ENCODE assay signal across 11 cellular contexts in the genomic region with DNA sequence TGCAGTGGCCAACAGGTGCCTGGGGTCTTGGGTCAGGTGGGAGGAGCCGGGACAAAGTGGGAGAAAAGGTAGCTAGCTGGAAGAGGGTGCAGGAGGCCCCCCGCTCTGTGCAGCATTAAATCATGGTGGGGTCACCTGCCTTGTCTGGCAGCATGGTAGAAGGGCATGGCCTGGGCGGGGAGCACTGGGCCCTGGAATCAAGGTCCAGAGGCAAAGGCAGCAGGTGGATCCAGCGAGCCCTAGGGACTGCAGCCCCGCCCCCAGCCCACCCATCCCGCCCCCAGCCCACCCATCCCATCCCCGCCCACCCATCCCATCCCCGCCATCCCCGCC. TPM values are rescaled to one million over a fixed set of nuclear protein-coding genes. Genes with fewer than 3 reads are reported as not detected.
A peak's percentile ranks its signal among the peaks of the same experiment; 100 is the strongest.
DNase-seq lines count a peak whose midpoint lies in the region; ATAC-seq and TF ChIP-seq lines count a peak whose summit lies in the region.
"Had no signal": no experiment of that assay in that cellular context is flagged by ENCODE, and none has a peak within 500 bp of the region (broad histone marks: within the 10 kb centered on the region; RNA-seq: fewer than 3 reads in every experiment).

No MANE protein-coding gene starts in this region.

- H3K27me3 Mint-ChIP-seq in activated T-cell treated with anti-CD3 and anti-CD28 coated beads, Interleukin-2, amount 50 U/mL, for 72 hours (ENCODE audit: low read depth), result no peaks in the 10 kb centered on the region
- H3K27me3 Mint-ChIP-seq in endodermal cell (ENCODE audit: insufficient read depth), result peaks cover 21% of the 10 kb centered on the region
- no peaks in the 10 kb centered on the region for H3K27me3 Mint-ChIP-seq in stimulated activated memory B cell treated with anti-CD40 and anti-IgM and Interleukin-4, amounts not matched to agents 10 μg/mL and 1 μg/mL and 100 μg/mL, for 72 hours

- 88 to 90% methylated on average over 1 to 3 of the region's 9 CpGs for WGBS in endodermal cell (ENCODE audit: insufficient coverage in 1 of 2, insufficient read length in 1 of 2), 2 experiments

- H3F3A ChIP-seq in OCI-LY1 (ENCODE audit: insufficient read depth, low read length), result no peaks in the 10 kb centered on the region

- no peaks in the 10 kb centered on the region for H4K20me1 ChIP-seq in OCI-LY1 (ENCODE audit: insufficient read depth, low read length)

- H3K79me2 ChIP-seq in OCI-LY1 (ENCODE audit: insufficient read depth, low read length), result no peaks in the 10 kb centered on the region

- H3K27me3 ChIP-seq in OCI-LY1 (ENCODE audit: insufficient read depth, low read length) (peaks cover 12% of the 10 kb centered on the region; the same call in 1 of the 2 replicates), endodermal cell (ENCODE audit: control insufficient read depth, insufficient read depth, low read length, poor library complexity, severe bottlenecking) (no peaks in the 10 kb centered on the region)
- H3K27me3 ChIP-seq: uterus had no signal

- no peaks in the 10 kb centered on the region for H3K9me2 ChIP-seq in OCI-LY1 (ENCODE audit: low read depth, low read length)

- H3K27ac ChIP-seq in OCI-LY1 (ENCODE audit: low read depth, low read length, poor library complexity, severe bottlenecking), result no peak overlapping the region
- no peak overlapping the region for H3K27ac ChIP-seq in endodermal cell (ENCODE audit: low read depth, low read length)

- peak overlapping the region; percentile 34; the same call in 1 of the 2 replicates for H3K4me2 ChIP-seq in OCI-LY1 (ENCODE audit: low read length)

- H3K9ac ChIP-seq in OCI-LY1 (ENCODE audit: low read length) (no peak overlapping the region), endodermal cell (ENCODE audit: extremely low read depth, low read length, poor library complexity, severe bottlenecking) (no peak overlapping the region)

- H3K27ac Mint-ChIP-seq in activated T-cell treated with anti-CD3 and anti-CD28 coated beads, Interleukin-2, amount 50 U/mL, for 72 hours, result no peak overlapping the region
- H3K27ac Mint-ChIP-seq in endodermal cell, result no peak overlapping the region
- H3K27ac Mint-ChIP-seq in stimulated activated memory B cell treated with anti-CD40 and anti-IgM and Interleukin-4, amounts not matched to agents 10 μg/mL and 1 μg/mL and 100 μg/mL, for 72 hours, result peak overlapping the region; percentile 82

- peak in 1 of 2 donors; percentile 20 for ATAC-seq in activated T-cell treated with anti-CD3 and anti-CD28 coated beads, Interleukin-2, amount 50 U/mL, for 72 hours (replicated peaks in 1 of 2)
- no peak for ATAC-seq in stimulated activated memory B cell treated with anti-CD40 and anti-IgM and Interleukin-4, amounts not matched to agents 10 μg/mL and 1 μg/mL and 100 μg/mL, for 72 hours
- ATAC-seq in HG02885 (IDR thresholded peaks at IDR 0.05; ENCODE audit: poor library complexity, unreplicated experiment), result no peak
- no peak for ATAC-seq in activated CD4-positive, CD25-positive, alpha-beta regulatory T cell treated with anti-CD3 and anti-CD28 coated beads, Interleukin-2, amount 50 U/mL, for 24 hours

- H3K36me3 ChIP-seq in OCI-LY1 (ENCODE audit: insufficient read depth, low read length) (no peaks in the 10 kb centered on the region), endodermal cell (ENCODE audit: control insufficient read depth, insufficient read depth, low read length) (no peaks in the 10 kb centered on the region)
- H3K36me3 ChIP-seq: uterus had no signal

- H3K4me1 Mint-ChIP-seq in activated T-cell treated with anti-CD3 and anti-CD28 coated beads, Interleukin-2, amount 50 U/mL, for 72 hours (ENCODE audit: low read depth), result no peaks in the 10 kb centered on the region
- H3K4me1 Mint-ChIP-seq in endodermal cell, result no peaks in the 10 kb centered on the region
- no peaks in the 10 kb centered on the region for H3K4me1 Mint-ChIP-seq in stimulated activated memory B cell treated with anti-CD40 and anti-IgM and Interleukin-4, amounts not matched to agents 10 μg/mL and 1 μg/mL and 100 μg/mL, for 72 hours

- TF ChIP-seq CTCF in OCI-LY1 (IDR thresholded peaks at IDR 0.05; ENCODE audit: low read length) (no peak), endodermal cell (conservative IDR thresholded peaks at IDR 0.05) (no peak)

- H3K4me1 ChIP-seq in OCI-LY1 (ENCODE audit: insufficient read depth, low read length, severe bottlenecking) (peaks cover 12% of the 10 kb centered on the region), endodermal cell (ENCODE audit: control insufficient read depth, insufficient read depth, low read length) (peaks cover 4% of the 10 kb centered on the region)

- H2AFZ ChIP-seq in OCI-LY1 (ENCODE audit: low read length), result no peak overlapping the region

- H3K4me3 ChIP-seq in OCI-LY1 (ENCODE audit: low read depth, low read length, poor library complexity, severe bottlenecking) (no peak overlapping the region), endodermal cell (ENCODE audit: low read length) (no peak overlapping the region)

- peaks cover 16 to 20% of the 10 kb centered on the region in 2 donors for H3K36me3 Mint-ChIP-seq in activated T-cell treated with anti-CD3 and anti-CD28 coated beads, Interleukin-2, amount 50 U/mL, for 72 hours (ENCODE audit: insufficient read depth in 2 of 2)
- no peaks in the 10 kb centered on the region for H3K36me3 Mint-ChIP-seq in endodermal cell (ENCODE audit: low read depth)
- no peaks in the 10 kb centered on the region for H3K36me3 Mint-ChIP-seq in stimulated activated memory B cell treated with anti-CD40 and anti-IgM and Interleukin-4, amounts not matched to agents 10 μg/mL and 1 μg/mL and 100 μg/mL, for 72 hours

- H3K9me3 Mint-ChIP-seq in activated T-cell treated with anti-CD3 and anti-CD28 coated beads, Interleukin-2, amount 50 U/mL, for 72 hours, result peaks cover 17 to 18% of the 10 kb centered on the region in 2 donors
- H3K9me3 Mint-ChIP-seq in endodermal cell, result peaks cover 21% of the 10 kb centered on the region
- H3K9me3 Mint-ChIP-seq in stimulated activated memory B cell treated with anti-CD40 and anti-IgM and Interleukin-4, amounts not matched to agents 10 μg/mL and 1 μg/mL and 100 μg/mL, for 72 hours, result peaks cover 15% of the 10 kb centered on the region

- DNase-seq in activated T-cell treated with anti-CD3 and anti-CD28 coated beads, Interleukin-2, amount 50 U/mL, for 72 hours, result no peak
- no peak for DNase-seq in activated T-cell treated with anti-CD3 and anti-CD28 coated beads, Interleukin-2, amount 50 U/mL, for 48 hours
- DNase-seq in endodermal cell (no peak), NCI-H187 treated with DMSO at 0.1 percent for 48 hours (lab: John Stamatoyannopoulos, UW) (no peak)

- H3K9me3 ChIP-seq in OCI-LY1 (ENCODE audit: low read length) (0 out of 2 replicates have a peak, but pooled peaks cover 2% of the 10 kb centered on the region), endodermal cell (ENCODE audit: control insufficient read depth, low read length) (peaks cover 13% of the 10 kb centered on the region)
- H3K9me3 ChIP-seq: uterus had no signal

- H3K4me3 Mint-ChIP-seq in activated T-cell treated with anti-CD3 and anti-CD28 coated beads, Interleukin-2, amount 50 U/mL, for 72 hours, result peak overlapping the region; percentile 29 to 61
- peak overlapping the region; percentile 49 for H3K4me3 Mint-ChIP-seq in endodermal cell
- H3K4me3 Mint-ChIP-seq in stimulated activated memory B cell treated with anti-CD40 and anti-IgM and Interleukin-4, amounts not matched to agents 10 μg/mL and 1 μg/mL and 100 μg/mL, for 72 hours, result peak overlapping the region; percentile 51

RNA-seq across cellular contexts. Expression of a gene that starts 16.7 kb away (rescaled TPM):
- under 1 TPM in 1 of 2 donors, not detected in 1; 0.36 TPM for total RNA-seq in activated T-cell treated with anti-CD3 and anti-CD28 coated beads, Interleukin-2, amount 50 U/mL, for 72 hours
- total RNA-seq in endodermal cell, result 1 to 10 TPM in 1 of 2 donors, under 1 TPM in 1; 0.93 to 1.2 TPM
- polyA plus RNA-seq in endodermal cell (2013, experiment 1 of 2), result 1.1 TPM
- 0.21 TPM for polyA plus RNA-seq in endodermal cell (2013, experiment 2 of 2)
- total RNA-seq: activated naive CD4-positive, alpha-beta T cell treated with anti-CD3 and anti-CD28 coated beads, Interleukin-2, amount 50 U/mL, for 72 hours; lung microvascular endothelial cell had no signal

RNA-seq across cellular contexts. Expression of a gene that starts 41.1 kb away (rescaled TPM):
- total RNA-seq in activated T-cell treated with anti-CD3 and anti-CD28 coated beads, Interleukin-2, amount 50 U/mL, for 72 hours, result 10 to 100 TPM; 18.0 to 18.6 TPM
- total RNA-seq in endodermal cell, result 10 to 100 TPM; 23.1 to 29.5 TPM
- 22.6 TPM for polyA plus RNA-seq in endodermal cell (2013, experiment 1 of 2)
- 22.5 TPM for polyA plus RNA-seq in endodermal cell (2013, experiment 2 of 2)

RNA-seq across cellular contexts. Expression of a gene that starts 49.4 kb away (rescaled TPM):
- total RNA-seq in activated T-cell treated with anti-CD3 and anti-CD28 coated beads, Interleukin-2, amount 50 U/mL, for 72 hours, result 100 to 1,000 TPM; 245 to 324 TPM
- 1 to 10 TPM in 1 of 2 donors, under 1 TPM in 1; 0.95 to 1.7 TPM for total RNA-seq in endodermal cell
- polyA plus RNA-seq in endodermal cell (2013, experiment 1 of 2), result not detected
- 0.25 TPM for polyA plus RNA-seq in endodermal cell (2013, experiment 2 of 2)

RNA-seq across cellular contexts. Expression of a gene that starts 57.0 kb away (rescaled TPM):
- 100 to 1,000 TPM; 268 to 588 TPM for total RNA-seq in activated T-cell treated with anti-CD3 and anti-CD28 coated beads, Interleukin-2, amount 50 U/mL, for 72 hours
- under 1 TPM in 1 of 2 donors, not detected in 1; 0.20 TPM for total RNA-seq in endodermal cell
- not detected for polyA plus RNA-seq in endodermal cell (2013, experiment 1 of 2)
- not detected for polyA plus RNA-seq in endodermal cell (2013, experiment 2 of 2)

Comparison
In these comparisons a context has a peak if more than half of its experiments do, and no peak if none do; other contexts are left out.
1. RNA of a gene that starts 49.4 kb away (total RNA-seq): 245 to 324 TPM in activated T-cell treated with anti-CD3 and anti-CD28 coated beads, Interleukin-2, amount 50 U/mL, for 72 hours; 0.95 to 1.7 TPM in endodermal cell; every median in the first group is over 10 times any median in the second.
2. Peak in every context shown above with its lines, with median percentiles within 50 percentile points of each other: H3K4me3 Mint-ChIP-seq.